In genomic region chr15:36936652-36937051, GRCh38 we compare ENCODE assay signal across 29 cellular contexts.
DNase-seq lines count a peak whose midpoint lies in the region; ATAC-seq and TF ChIP-seq lines count a peak whose summit lies in the region.
"Had no signal": no experiment of that assay in that cellular context is flagged by ENCODE, and none has a peak within 500 bp of the region (broad histone marks: within the 10 kb centered on the region; RNA-seq: fewer than 3 reads in every experiment).

No MANE protein-coding gene starts in this region.

- CTCF ChIA-PET in IMR-90 (lab: Yijun Ruan, JAX), result no interaction called here
- CTCF ChIA-PET in activated CD4-positive, alpha-beta memory T cell treated with anti-CD3 and anti-CD28 coated beads, Interleukin-2, amount 10 ng/mL, durations not matched to agents 7 days and 5 days (lab: Charles Lee), result no interaction called here

- peaks cover 10 to 12% of the 10 kb centered on the region in 2 experiments; a peak in 3 of 4 replicates for H3K79me1 ChIP-seq in IMR-90 (ENCODE audit: low read depth in 1 of 2, low read length in 2 of 2)

- no peak overlapping the region for H3K4me3 ChIP-seq in IMR-90 (ENCODE audit: insufficient read depth, low read depth, low read length)
- no peak overlapping the region for H3K4me3 ChIP-seq in osteoblast (ENCODE audit: insufficient read depth, low read length)
- no peak overlapping the region for H3K4me3 ChIP-seq in breast epithelium
- H3K4me3 ChIP-seq: pancreas, PC-9, smooth muscle cell, testis had no signal

- no peak overlapping the region; the same call in 1 of the 2 replicates for H3K14ac ChIP-seq in IMR-90 (replicated peaks; ENCODE audit: low read depth, low read length)

- no CpG with 5 or more reads among the region's 1 CpG for WGBS in IMR-90 (ENCODE audit: extremely low coverage in 2 of 2, insufficient read length in 1 of 2), 2 experiments

- dilution Hi-C loops in IMR-90 (cut with HindIII; ENCODE audit: low sequenced_read_pairs, unreplicated experiment), result no loop called here

- ATAC-seq in IMR-90 (ENCODE audit: low read depth), result peak; percentile 75
- ATAC-seq: activated naive CD4-positive, alpha-beta T cell treated with anti-CD3 and anti-CD28 coated beads, Interleukin-2, amount 50 U/mL, for 72 hours; pancreas; Right ventricle myocardium inferior; stimulated activated naive CD8-positive, alpha-beta T cell treated with anti-CD3 and anti-CD28 coated beads, Interleukin-15, Interleukin-2, amounts not matched to agents 100 U/mL and 50 U/mL, for 24 hours; WTC11 had no signal

- H3K4me3 Mint-ChIP-seq in activated CD4-positive, alpha-beta memory T cell treated with anti-CD3 and anti-CD28 coated beads, Interleukin-2, amount 10 ng/mL, durations not matched to agents 7 days and 5 days, result no peak overlapping the region
- H3K4me3 Mint-ChIP-seq: activated CD4-positive, alpha-beta T cell treated with anti-CD3 and anti-CD28 coated beads, Interleukin-2, amount 10 ng/mL, durations not matched to agents 24 days and 14 days; CD4-positive, CD25-positive, alpha-beta regulatory T cell; memory B cell; nephron progenitor cell; WTC11 had no signal

- no peaks in the 10 kb centered on the region for H3K36me3 Mint-ChIP-seq in activated CD4-positive, alpha-beta memory T cell treated with anti-CD3 and anti-CD28 coated beads, Interleukin-2, amount 10 ng/mL, durations not matched to agents 7 days and 5 days (ENCODE audit: low read depth)
- H3K36me3 Mint-ChIP-seq: activated naive CD4-positive, alpha-beta T cell treated with anti-CD3 and anti-CD28 coated beads, Interleukin-2, amount 50 U/mL, for 72 hours; CD4-positive, CD25-positive, alpha-beta regulatory T cell; memory B cell; WTC11 had no signal

- H3K27me3 ChIP-seq in IMR-90 (ENCODE audit: control insufficient read depth, insufficient read depth, low read length) (no peaks in the 10 kb centered on the region), osteoblast (ENCODE audit: insufficient read depth, low read length) (no peaks in the 10 kb centered on the region), breast epithelium (no peaks in the 10 kb centered on the region)
- H3K27me3 ChIP-seq: pancreas, testis had no signal

- no peak overlapping the region for H3K27ac Mint-ChIP-seq in activated CD4-positive, alpha-beta memory T cell treated with anti-CD3 and anti-CD28 coated beads, Interleukin-2, amount 10 ng/mL, durations not matched to agents 7 days and 5 days
- H3K27ac Mint-ChIP-seq: activated CD4-positive, alpha-beta T cell treated with anti-CD3 and anti-CD28 coated beads, Interleukin-2, amount 10 ng/mL, durations not matched to agents 24 days and 14 days; activated naive CD4-positive, alpha-beta T cell treated with anti-CD3 and anti-CD28 coated beads, Interleukin-2, amount 50 U/mL, for 72 hours; CD4-positive, CD25-positive, alpha-beta regulatory T cell; memory B cell; nephron progenitor cell; WTC11 had no signal

- TF ChIP-seq CTCF in IMR-90 (conservative IDR thresholded peaks at IDR 0.05; ENCODE audit: low read depth, low read length) (no peak), osteoblast (IDR thresholded peaks at IDR 0.05; ENCODE audit: extremely low read depth, low read depth, low read length) (no peak), breast epithelium (IDR thresholded peaks at IDR 0.05) (no peak)

- no peak overlapping the region for H3K56ac ChIP-seq in IMR-90 (ENCODE audit: extremely low read depth, insufficient read depth, low read length)

- H3K9me3 ChIP-seq in IMR-90 (ENCODE audit: control insufficient read depth, insufficient read depth, low read length) (no peaks in the 10 kb centered on the region), osteoblast (ENCODE audit: low read depth, low read length) (no peaks in the 10 kb centered on the region), breast epithelium (no peaks in the 10 kb centered on the region)
- H3K9me3 ChIP-seq: pancreas, SK-N-SH, testis had no signal

- peaks cover 3% of the 10 kb centered on the region; the same call in 1 of the 2 replicates for H3K9me1 ChIP-seq in IMR-90 (ENCODE audit: insufficient read depth, low read length)

- H2BK120ac ChIP-seq in IMR-90 (ENCODE audit: low read depth, low read length), result peak overlapping the region; percentile 7; the same call in 1 of the 2 replicates

- H3K23ac ChIP-seq in IMR-90 (ENCODE audit: low read depth, low read length), result no peak overlapping the region

- H3K9me3 Mint-ChIP-seq in activated CD4-positive, alpha-beta memory T cell treated with anti-CD3 and anti-CD28 coated beads, Interleukin-2, amount 10 ng/mL, durations not matched to agents 7 days and 5 days, result peaks cover 6% of the 10 kb centered on the region
- H3K9me3 Mint-ChIP-seq: activated CD4-positive, alpha-beta T cell treated with anti-CD3 and anti-CD28 coated beads, Interleukin-2, amount 10 ng/mL, durations not matched to agents 24 days and 14 days; memory B cell; nephron progenitor cell had no signal

- H2AFZ ChIP-seq in IMR-90 (replicated peaks; ENCODE audit: low read length, poor library complexity) (no peak overlapping the region), osteoblast (ENCODE audit: low read length) (no peak overlapping the region)
- H2AFZ ChIP-seq: PC-9 had no signal

- no peak for TF ChIP-seq RAD21 in IMR-90 (IDR thresholded peaks at IDR 0.05; ENCODE audit: low read length)

- H4K91ac ChIP-seq in IMR-90 (ENCODE audit: insufficient read depth, low read depth, low read length), result no peak overlapping the region

- no peaks in the 10 kb centered on the region for H3K4me1 Mint-ChIP-seq in activated CD4-positive, alpha-beta memory T cell treated with anti-CD3 and anti-CD28 coated beads, Interleukin-2, amount 10 ng/mL, durations not matched to agents 7 days and 5 days
- H3K4me1 Mint-ChIP-seq: activated CD4-positive, alpha-beta T cell treated with anti-CD3 and anti-CD28 coated beads, Interleukin-2, amount 10 ng/mL, durations not matched to agents 24 days and 14 days; CD4-positive, CD25-positive, alpha-beta regulatory T cell; memory B cell; WTC11 had no signal

- POLR2A ChIA-PET in IMR-90 (lab: Charles Lee; ENCODE audit: unreplicated experiment), result no interaction called here
- POLR2A ChIA-PET in activated CD4-positive, alpha-beta memory T cell treated with anti-CD3 and anti-CD28 coated beads, Interleukin-2, amount 10 ng/mL, durations not matched to agents 7 days and 5 days (lab: Charles Lee), result no interaction called here

- H2BK15ac ChIP-seq in IMR-90 (ENCODE audit: low read depth, low read length), result no peak overlapping the region

- no peak overlapping the region for H3K18ac ChIP-seq in IMR-90 (ENCODE audit: low read depth, low read length)

- no TSS peak for BruUV-seq in IMR-90 (replicated peaks; lab: Mats Ljungman, UMichigan)

- in situ Hi-C loops in IMR-90 (cut with MboI; ENCODE audit: low sequenced_read_pairs), result no loop called here

- H2BK20ac ChIP-seq in IMR-90 (ENCODE audit: low read depth, low read length), result no peak overlapping the region

- no peak overlapping the region for H3K27ac ChIP-seq in IMR-90 (ENCODE audit: insufficient read depth, low read length)
- no peak overlapping the region for H3K27ac ChIP-seq in osteoblast (ENCODE audit: low read depth, low read length)
- no peak overlapping the region for H3K27ac ChIP-seq in breast epithelium
- H3K27ac ChIP-seq: pancreas, PC-9, testis had no signal

- H3K4ac ChIP-seq in IMR-90 (ENCODE audit: low read depth, low read length), result no peak overlapping the region

- peak overlapping the region; percentile 55 for H2BK5ac ChIP-seq in IMR-90 (ENCODE audit: low read depth, low read length, poor library complexity, severe bottlenecking)

- H3K9ac ChIP-seq in IMR-90 (ENCODE audit: low read depth, low read length), result no peak overlapping the region
- H3K9ac ChIP-seq: SK-N-SH had no signal

- H3K4me2 ChIP-seq in IMR-90 (ENCODE audit: low read depth, low read length) (no peak overlapping the region), osteoblast (ENCODE audit: insufficient read depth, low read length) (peak overlapping the region; percentile 11)
- H3K4me2 ChIP-seq: PC-9, SK-N-SH, smooth muscle cell had no signal

- H3K4me1 ChIP-seq in IMR-90 (ENCODE audit: control insufficient read depth, insufficient read depth, low read length) (no peaks in the 10 kb centered on the region), osteoblast (ENCODE audit: insufficient read depth, low read length) (peaks cover 10% of the 10 kb centered on the region), breast epithelium (no peaks in the 10 kb centered on the region)
- H3K4me1 ChIP-seq: testis had no signal

- H4K5ac ChIP-seq in IMR-90 (ENCODE audit: low read depth, low read length), result no peak overlapping the region

- no peak overlapping the region for H2AK5ac ChIP-seq in IMR-90 (ENCODE audit: low read depth, low read length)

- no peak for TF ChIP-seq POLR2A in IMR-90 (IDR thresholded peaks at IDR 0.05; ENCODE audit: low read depth, low read length)
- TF ChIP-seq POLR2A in breast epithelium (IDR thresholded peaks at IDR 0.05), result no peak

- intact Hi-C loops in IMR-90 (cut with micrococcal nuclease), result no loop called here
- intact Hi-C loops in breast epithelium (cut with DNase I; ENCODE audit: low total_unique reads), result no loop called here

- H4K8ac ChIP-seq in IMR-90 (ENCODE audit: low read depth in 2 of 2, low read length in 2 of 2), result 0 out of 4 replicates have a peak overlapping the region, but pooled peaks of 1 of the 2 experiments have one; percentile 32

- H3K79me2 ChIP-seq in osteoblast (ENCODE audit: insufficient read depth, low read length), result no peaks in the 10 kb centered on the region

- H3K36me3 ChIP-seq in IMR-90 (ENCODE audit: control insufficient read depth, insufficient read depth, low read length) (peaks cover 1% of the 10 kb centered on the region; the same call in 1 of the 2 replicates), osteoblast (ENCODE audit: insufficient read depth, low read length) (no peaks in the 10 kb centered on the region), breast epithelium (no peaks in the 10 kb centered on the region)
- H3K36me3 ChIP-seq: pancreas had no signal

- H4K20me1 ChIP-seq in IMR-90 (ENCODE audit: insufficient read depth, low read length) (no peaks in the 10 kb centered on the region), osteoblast (ENCODE audit: insufficient read depth, low read length) (no peaks in the 10 kb centered on the region)

- no peak overlapping the region for H2AK9ac ChIP-seq in IMR-90 (replicated peaks; ENCODE audit: low read depth, low read length, poor library complexity)

- H3K27me3 Mint-ChIP-seq in activated CD4-positive, alpha-beta memory T cell treated with anti-CD3 and anti-CD28 coated beads, Interleukin-2, amount 10 ng/mL, durations not matched to agents 7 days and 5 days, result no peaks in the 10 kb centered on the region
- H3K27me3 Mint-ChIP-seq: activated CD4-positive, alpha-beta T cell treated with anti-CD3 and anti-CD28 coated beads, Interleukin-2, amount 10 ng/mL, durations not matched to agents 24 days and 14 days had no signal

- DNase-seq in EH (ENCODE audit: low read depth), result peak; percentile 79
- peak; percentile 67 for DNase-seq in IMR-90
- DNase-seq in fibroblast of gingiva (ENCODE audit: low read depth), result peak; percentile 8
- no peak for DNase-seq in osteoblast (ENCODE audit: insufficient read length, low spot score, missing footprints)
- no peak for DNase-seq in AG08396 (ENCODE audit: low spot score)
- DNase-seq in activated CD4-positive, alpha-beta memory T cell treated with anti-CD3 and anti-CD28 coated beads, Interleukin-2, amount 10 ng/mL, durations not matched to agents 7 days and 5 days, result no peak
- DNase-seq in breast epithelium (ENCODE audit: low spot score in 2 of 2), result no peak
- DNase-seq in NK-92 treated with Interleukin-12 subunit alpha and Interleukin-12 subunit beta, amount 100 ng/mL, for 24 hours (lab: John Stamatoyannopoulos, UW), result no peak
- DNase-seq: activated CD4-positive, alpha-beta T cell treated with anti-CD3 and anti-CD28 coated beads, Interleukin-2, amount 10 ng/mL, durations not matched to agents 24 days and 14 days; anterior cingulate cortex; caudate nucleus; CD4-positive, CD25-positive, alpha-beta regulatory T cell; cortex of kidney; hippocampal formation; NCI-H1092; NCI-H187; NCI-H524 treated with DMSO at 0.1 percent for 48 hours; nephron progenitor cell; pancreas; PC-9; SK-N-SH; stimulated activated CD4-positive, alpha-beta T cell treated with anti-CD3 and anti-CD28 coated beads, Interleukin-1b, Interleukin-23, amount 100 ng/mL, for 48 hours; stimulated activated naive CD8-positive, alpha-beta T cell treated with anti-CD3 and anti-CD28 coated beads, Interleukin-15, Interleukin-2, amounts not matched to agents 100 U/mL and 50 U/mL, for 24 hours; testis had no signal

Comparison
In these comparisons a context has a peak if more than half of its experiments do, and no peak if none do; other contexts are left out.
1. DNase-seq: peak in EH (single experiment), IMR-90 (single experiment) and fibroblast of gingiva (single experiment); none in osteoblast (single experiment), AG08396 (single experiment), activated CD4-positive, alpha-beta memory T cell treated with anti-CD3 and anti-CD28 coated beads, Interleukin-2, amount 10 ng/mL, durations not matched to agents 7 days and 5 days (single experiment), breast epithelium (0 of 2) and NK-92 treated with Interleukin-12 subunit alpha and Interleukin-12 subunit beta, amount 100 ng/mL, for 24 hours (single experiment).